Comparison of ENCODE assay signal across 8 cellular contexts in genomic region chr5:112420111-112420864, GRCh38. TPM values are rescaled to one million over a fixed set of nuclear protein-coding genes. Genes with fewer than 3 reads are reported as not detected.
DNase-seq lines count a peak whose midpoint lies in the region; ATAC-seq and TF ChIP-seq lines count a peak whose summit lies in the region.

No MANE protein-coding gene starts in this region.

- peaks cover 4% of the 10 kb centered on the region for H3K27me3 ChIP-seq in CD8-positive, alpha-beta T cell (ENCODE audit: insufficient read depth, low read length)
- no peaks in the 10 kb centered on the region for H3K27me3 ChIP-seq in vagina

- no peak for DNase-seq in CD8-positive, alpha-beta T cell
- DNase-seq in NCI-H226 (peak; percentile 57), foreskin melanocyte (peak; percentile 55), natural killer cell (peak; percentile 65), vagina (ENCODE audit: extremely low spot score in 2 of 2) (peak in 1 of 2 donors; percentile 90)
- DNase-seq in activated T-cell treated with anti-CD3 and anti-CD28 coated beads, Interleukin-2, amount 50 U/mL, for 48 hours: peak; percentile 64 to 69

- CTCF ChIA-PET in CD8-positive, alpha-beta T cell (lab: Charles Lee): interaction anchor here (2.2 kb wide), 1 partner anchor 10 kb away, joined by 7 read pairs; no protein-coding TSS in a partner anchor

- ATAC-seq in CD8-positive, alpha-beta T cell: no peak
- ATAC-seq in GM18907 (IDR thresholded peaks at IDR 0.05; ENCODE audit: unreplicated experiment): peak; percentile 72
- ATAC-seq in HG03103 (IDR thresholded peaks at IDR 0.05; ENCODE audit: low read depth, unreplicated experiment): peak; percentile 84
- peak; percentile 73 to 84 (median 82) for ATAC-seq in natural killer cell

- no peaks in the 10 kb centered on the region for H3K36me3 Mint-ChIP-seq in CD8-positive, alpha-beta T cell
- no peaks in the 10 kb centered on the region for H3K36me3 Mint-ChIP-seq in natural killer cell

- H3K4me1 Mint-ChIP-seq in CD8-positive, alpha-beta T cell (ENCODE audit: low read depth): peaks cover 19% of the 10 kb centered on the region
- peaks cover 10 to 20% of the 10 kb centered on the region in 2 donors for H3K4me1 Mint-ChIP-seq in natural killer cell

- H3K4me3 Mint-ChIP-seq in CD8-positive, alpha-beta T cell: peak overlapping the region; percentile 24
- H3K4me3 Mint-ChIP-seq in natural killer cell: peak overlapping the region; percentile 89

- POLR2A ChIA-PET in CD8-positive, alpha-beta T cell (lab: Charles Lee): interaction anchor here (1.7 kb wide), 1 partner anchor 10 kb away, joined by 4 read pairs; no protein-coding TSS in a partner anchor

- no peak for TF ChIP-seq POLR2A in vagina (IDR thresholded peaks at IDR 0.05)

- H3K27ac ChIP-seq in CD8-positive, alpha-beta T cell (ENCODE audit: low read depth, low read length): no peak overlapping the region
- peak overlapping the region; percentile 88 for H3K27ac ChIP-seq in vagina

- no peaks in the 10 kb centered on the region for H3K9me3 ChIP-seq in CD8-positive, alpha-beta T cell (ENCODE audit: low read length)
- no peaks in the 10 kb centered on the region for H3K9me3 ChIP-seq in vagina

- H3K36me3 ChIP-seq in CD8-positive, alpha-beta T cell (ENCODE audit: insufficient read depth, low read length): no peaks in the 10 kb centered on the region
- no peaks in the 10 kb centered on the region for H3K36me3 ChIP-seq in vagina

- peak overlapping the region; percentile 19 for H3K4me3 ChIP-seq in CD8-positive, alpha-beta T cell (ENCODE audit: low read depth, low read length)
- peak overlapping the region; percentile 82 to 91 for H3K4me3 ChIP-seq in vagina

- no peak for TF ChIP-seq CTCF in CD8-positive, alpha-beta T cell (IDR thresholded peaks at IDR 0.05)
- TF ChIP-seq CTCF in natural killer cell (IDR thresholded peaks at IDR 0.05) (peak; percentile 66), vagina (IDR thresholded peaks at IDR 0.05) (peak; percentile 37 to 97 (median 91))

- H3K27ac Mint-ChIP-seq in CD8-positive, alpha-beta T cell: no peak overlapping the region
- H3K27ac Mint-ChIP-seq in natural killer cell: peak overlapping the region in 1 of 2 donors; percentile 92

- H3K4me1 ChIP-seq in CD8-positive, alpha-beta T cell (ENCODE audit: insufficient read depth, low read length): peaks cover 14% of the 10 kb centered on the region
- H3K4me1 ChIP-seq in vagina: peaks cover 5% of the 10 kb centered on the region

- H3K9me3 Mint-ChIP-seq in CD8-positive, alpha-beta T cell: no peaks in the 10 kb centered on the region
- H3K9me3 Mint-ChIP-seq in natural killer cell: no peaks in the 10 kb centered on the region

- intact Hi-C loops in CD8-positive, alpha-beta T cell (cut with DNase I, micrococcal nuclease): no loop called here
- intact Hi-C loops in natural killer cell (cut with micrococcal nuclease) (loop anchor here (1.0 kb wide), 2 partner anchors 210 to 245 kb away; no protein-coding TSS in a partner anchor), vagina (cut with DNase I) (loop anchor here (10.0 kb wide), 1 partner anchor 215 kb away; no protein-coding TSS in a partner anchor)

- H3K27me3 Mint-ChIP-seq in CD8-positive, alpha-beta T cell (ENCODE audit: low read depth): peaks cover 44% of the 10 kb centered on the region
- H3K27me3 Mint-ChIP-seq in natural killer cell (ENCODE audit: low read depth in 2 of 2): peaks cover 11 to 22% of the 10 kb centered on the region in 2 donors

RNA-seq across cellular contexts. Expression of gene EPB41L4A, which starts 1.2 kb away (rescaled TPM):
- total RNA-seq in CD8-positive, alpha-beta T cell: under 1 TPM; 0.27 to 0.47 TPM
- 10 to 100 TPM; 21.9 to 30.4 (median 22.1) TPM for total RNA-seq in natural killer cell
- total RNA-seq in vagina: 27.5 TPM

Comparison
In these comparisons a context has a peak if more than half of its experiments do, and no peak if none do; other contexts are left out.
1. DNase-seq: peak in NCI-H226 (single experiment), activated T-cell treated with anti-CD3 and anti-CD28 coated beads, Interleukin-2, amount 50 U/mL, for 48 hours (2 of 2), foreskin melanocyte (single experiment) and natural killer cell (single experiment); none in CD8-positive, alpha-beta T cell (0 of 7).
2. RNA of gene EPB41L4A, which starts 1.2 kb away (total RNA-seq): 27.5 TPM in vagina (single experiment) and 21.9 to 30.4 TPM in natural killer cell; 0.27 to 0.47 TPM in CD8-positive, alpha-beta T cell; every median in the first group is over 10 times any median in the second.
3. intact Hi-C loops: an anchor here in natural killer cell (1.0 kb wide) and vagina (10.0 kb wide); none called in CD8-positive, alpha-beta T cell.